ENCODE assay signal across 10 cellular contexts in the genomic region with DNA sequence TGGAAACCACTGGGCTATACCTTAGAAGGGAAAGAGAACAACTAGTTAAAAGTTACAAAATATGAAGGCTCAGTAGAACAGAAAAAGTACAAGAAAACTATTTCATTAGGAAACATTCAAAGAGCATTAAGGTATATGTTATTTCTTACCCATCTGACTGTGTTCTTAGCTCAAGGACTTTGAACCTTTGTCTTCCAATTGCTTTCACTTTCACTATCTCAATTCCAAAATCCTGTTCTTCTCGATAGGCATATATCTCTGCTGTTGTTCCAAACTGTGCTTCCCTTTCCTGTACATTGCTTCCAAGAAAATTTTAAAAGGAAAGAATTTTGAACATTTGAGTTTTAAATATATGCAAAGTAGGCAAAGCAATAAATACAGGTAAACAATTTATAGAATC. TPM values are rescaled to one million over a fixed set of nuclear protein-coding genes. Genes with fewer than 3 reads are reported as not detected.
DNase-seq lines count a peak whose midpoint lies in the region; ATAC-seq and TF ChIP-seq lines count a peak whose summit lies in the region.
"Had no signal": no experiment of that assay in that cellular context is flagged by ENCODE, and none has a peak within 500 bp of the region (broad histone marks: within the 10 kb centered on the region; RNA-seq: fewer than 3 reads in every experiment).

No MANE protein-coding gene starts in this region.

- H3K27me3 Mint-ChIP-seq in endothelial cell (ENCODE audit: unreplicated experiment) = peaks cover 3% of the 10 kb centered on the region
- no peaks in the 10 kb centered on the region for H3K27me3 Mint-ChIP-seq in GM23338 (ENCODE audit: insufficient read depth, low read depth, poor library complexity)

- TF ChIP-seq CTCF in endothelial cell (IDR thresholded peaks at IDR 0.05; ENCODE audit: unreplicated experiment) = no peak
- TF ChIP-seq CTCF in GM23338 (conservative IDR thresholded peaks at IDR 0.05; ENCODE audit: low read depth in 2 of 2) = no peak

- ATAC-seq in GM18511 (IDR thresholded peaks at IDR 0.05; ENCODE audit: unreplicated experiment) = peak; percentile 55
- ATAC-seq in HG02970 (IDR thresholded peaks at IDR 0.05; ENCODE audit: low FRiP score, unreplicated experiment) = no peak
- ATAC-seq in HG02938 (IDR thresholded peaks at IDR 0.05; ENCODE audit: unreplicated experiment) = no peak
- ATAC-seq in GM23338 = no peak

- H3K27me3 ChIP-seq in skeletal muscle tissue (ENCODE audit: control insufficient read depth in 3 of 3, insufficient read depth in 3 of 3, low read length in 3 of 3) (no peaks in the 10 kb centered on the region), GM23338 (ENCODE audit: insufficient read depth) (no peaks in the 10 kb centered on the region)

- peaks cover 10% of the 10 kb centered on the region for H3K4me1 Mint-ChIP-seq in endothelial cell (ENCODE audit: unreplicated experiment)
- no peaks in the 10 kb centered on the region for H3K4me1 Mint-ChIP-seq in GM23338

- H3K36me3 Mint-ChIP-seq in endothelial cell (ENCODE audit: low read depth, unreplicated experiment) (peaks cover 12% of the 10 kb centered on the region), GM23338 (ENCODE audit: low read depth) (peaks cover 33% of the 10 kb centered on the region)

- H3K79me2 ChIP-seq in GM23338 (replicated peaks; ENCODE audit: insufficient read depth) = peaks cover 25% of the 10 kb centered on the region

- no peaks in the 10 kb centered on the region for H3K9me3 Mint-ChIP-seq in endothelial cell (ENCODE audit: unreplicated experiment)
- no peaks in the 10 kb centered on the region for H3K9me3 Mint-ChIP-seq in GM23338

- H2AFZ ChIP-seq in GM23338 = no peak overlapping the region

- H3K27ac ChIP-seq in skeletal muscle tissue (ENCODE audit: low read depth, low read length) = peak overlapping the region; percentile 43
- no peak overlapping the region for H3K27ac ChIP-seq in GM23338 (ENCODE audit: low read depth)

- no peak overlapping the region for H3K4me2 ChIP-seq in GM23338

- H4K20me1 ChIP-seq in GM23338 (replicated peaks; ENCODE audit: insufficient read depth) = peaks cover 7% of the 10 kb centered on the region

- no peak overlapping the region for H3K4me3 ChIP-seq in skeletal muscle tissue (ENCODE audit: low read length in 3 of 3)
- H3K4me3 ChIP-seq in GM23338 = no peak overlapping the region

- H3K9me2 ChIP-seq in GM23338 (ENCODE audit: insufficient read depth) = no peaks in the 10 kb centered on the region

- H3K36me3 ChIP-seq in skeletal muscle tissue (ENCODE audit: control insufficient read depth in 3 of 3, insufficient read depth in 3 of 3, low read length in 3 of 3) (peaks cover 20 to 49% (median 33%) of the 10 kb centered on the region in 3 donors), GM23338 (ENCODE audit: insufficient read depth) (peaks cover 26% of the 10 kb centered on the region)

- H3K9me3 ChIP-seq in skeletal muscle tissue (ENCODE audit: control insufficient read depth in 3 of 3, low read length in 3 of 3) = no peaks in the 10 kb centered on the region

- no peak overlapping the region for H3K9ac ChIP-seq in skeletal muscle tissue (ENCODE audit: low read depth in 1 of 3, low read length in 3 of 3)

- H3K4me3 Mint-ChIP-seq in endothelial cell (ENCODE audit: unreplicated experiment) = no peak overlapping the region
- H3K4me3 Mint-ChIP-seq in GM23338 = no peak overlapping the region

- DNase-seq in OCI-M1 (lab: John Stamatoyannopoulos, UW) (peak; percentile 75), endothelial cell (ENCODE audit: low spot score) (no peak), activated gamma-delta T cell treated with Interleukin-2 at 50 U/mL for 16 hours (no peak), GM23338 (ENCODE audit: low spot score) (no peak)
- DNase-seq: NCI-H2107, trophoblast cell had no signal

- H3K27ac Mint-ChIP-seq in endothelial cell (ENCODE audit: unreplicated experiment) = peak overlapping the region; percentile 76
- no peak overlapping the region for H3K27ac Mint-ChIP-seq in GM23338

- H3K4me1 ChIP-seq in skeletal muscle tissue (ENCODE audit: control insufficient read depth in 3 of 3, insufficient read depth in 3 of 3, low read length in 3 of 3) (peaks cover 3 to 13% (median 4%) of the 10 kb centered on the region in 3 donors), GM23338 (ENCODE audit: insufficient read depth) (no peaks in the 10 kb centered on the region)

- no peaks in the 10 kb centered on the region for H3F3A ChIP-seq in GM23338 (replicated peaks; ENCODE audit: low read depth)

TF ChIP-seq in GM23338, 12 proteins besides CTCF, POLR2A, EP300 and RAD21 (continues in another document):
- TF ChIP-seq STAT1 (IDR thresholded peaks at IDR 0.05; ENCODE audit: unreplicated experiment) (no peak), CREB1 (CRISPR knock-in tag; IDR thresholded peaks at IDR 0.05; ENCODE audit: low read depth) (no peak), NANOG (IDR thresholded peaks at IDR 0.05; ENCODE audit: borderline replicate concordance) (no peak), ZNF114 (CRISPR knock-in tag; IDR thresholded peaks at IDR 0.05) (no peak), EZH2 (IDR thresholded peaks at IDR 0.05; ENCODE audit: low read depth, unreplicated experiment) (no peak)
- TF ChIP-seq, protein P1, sequence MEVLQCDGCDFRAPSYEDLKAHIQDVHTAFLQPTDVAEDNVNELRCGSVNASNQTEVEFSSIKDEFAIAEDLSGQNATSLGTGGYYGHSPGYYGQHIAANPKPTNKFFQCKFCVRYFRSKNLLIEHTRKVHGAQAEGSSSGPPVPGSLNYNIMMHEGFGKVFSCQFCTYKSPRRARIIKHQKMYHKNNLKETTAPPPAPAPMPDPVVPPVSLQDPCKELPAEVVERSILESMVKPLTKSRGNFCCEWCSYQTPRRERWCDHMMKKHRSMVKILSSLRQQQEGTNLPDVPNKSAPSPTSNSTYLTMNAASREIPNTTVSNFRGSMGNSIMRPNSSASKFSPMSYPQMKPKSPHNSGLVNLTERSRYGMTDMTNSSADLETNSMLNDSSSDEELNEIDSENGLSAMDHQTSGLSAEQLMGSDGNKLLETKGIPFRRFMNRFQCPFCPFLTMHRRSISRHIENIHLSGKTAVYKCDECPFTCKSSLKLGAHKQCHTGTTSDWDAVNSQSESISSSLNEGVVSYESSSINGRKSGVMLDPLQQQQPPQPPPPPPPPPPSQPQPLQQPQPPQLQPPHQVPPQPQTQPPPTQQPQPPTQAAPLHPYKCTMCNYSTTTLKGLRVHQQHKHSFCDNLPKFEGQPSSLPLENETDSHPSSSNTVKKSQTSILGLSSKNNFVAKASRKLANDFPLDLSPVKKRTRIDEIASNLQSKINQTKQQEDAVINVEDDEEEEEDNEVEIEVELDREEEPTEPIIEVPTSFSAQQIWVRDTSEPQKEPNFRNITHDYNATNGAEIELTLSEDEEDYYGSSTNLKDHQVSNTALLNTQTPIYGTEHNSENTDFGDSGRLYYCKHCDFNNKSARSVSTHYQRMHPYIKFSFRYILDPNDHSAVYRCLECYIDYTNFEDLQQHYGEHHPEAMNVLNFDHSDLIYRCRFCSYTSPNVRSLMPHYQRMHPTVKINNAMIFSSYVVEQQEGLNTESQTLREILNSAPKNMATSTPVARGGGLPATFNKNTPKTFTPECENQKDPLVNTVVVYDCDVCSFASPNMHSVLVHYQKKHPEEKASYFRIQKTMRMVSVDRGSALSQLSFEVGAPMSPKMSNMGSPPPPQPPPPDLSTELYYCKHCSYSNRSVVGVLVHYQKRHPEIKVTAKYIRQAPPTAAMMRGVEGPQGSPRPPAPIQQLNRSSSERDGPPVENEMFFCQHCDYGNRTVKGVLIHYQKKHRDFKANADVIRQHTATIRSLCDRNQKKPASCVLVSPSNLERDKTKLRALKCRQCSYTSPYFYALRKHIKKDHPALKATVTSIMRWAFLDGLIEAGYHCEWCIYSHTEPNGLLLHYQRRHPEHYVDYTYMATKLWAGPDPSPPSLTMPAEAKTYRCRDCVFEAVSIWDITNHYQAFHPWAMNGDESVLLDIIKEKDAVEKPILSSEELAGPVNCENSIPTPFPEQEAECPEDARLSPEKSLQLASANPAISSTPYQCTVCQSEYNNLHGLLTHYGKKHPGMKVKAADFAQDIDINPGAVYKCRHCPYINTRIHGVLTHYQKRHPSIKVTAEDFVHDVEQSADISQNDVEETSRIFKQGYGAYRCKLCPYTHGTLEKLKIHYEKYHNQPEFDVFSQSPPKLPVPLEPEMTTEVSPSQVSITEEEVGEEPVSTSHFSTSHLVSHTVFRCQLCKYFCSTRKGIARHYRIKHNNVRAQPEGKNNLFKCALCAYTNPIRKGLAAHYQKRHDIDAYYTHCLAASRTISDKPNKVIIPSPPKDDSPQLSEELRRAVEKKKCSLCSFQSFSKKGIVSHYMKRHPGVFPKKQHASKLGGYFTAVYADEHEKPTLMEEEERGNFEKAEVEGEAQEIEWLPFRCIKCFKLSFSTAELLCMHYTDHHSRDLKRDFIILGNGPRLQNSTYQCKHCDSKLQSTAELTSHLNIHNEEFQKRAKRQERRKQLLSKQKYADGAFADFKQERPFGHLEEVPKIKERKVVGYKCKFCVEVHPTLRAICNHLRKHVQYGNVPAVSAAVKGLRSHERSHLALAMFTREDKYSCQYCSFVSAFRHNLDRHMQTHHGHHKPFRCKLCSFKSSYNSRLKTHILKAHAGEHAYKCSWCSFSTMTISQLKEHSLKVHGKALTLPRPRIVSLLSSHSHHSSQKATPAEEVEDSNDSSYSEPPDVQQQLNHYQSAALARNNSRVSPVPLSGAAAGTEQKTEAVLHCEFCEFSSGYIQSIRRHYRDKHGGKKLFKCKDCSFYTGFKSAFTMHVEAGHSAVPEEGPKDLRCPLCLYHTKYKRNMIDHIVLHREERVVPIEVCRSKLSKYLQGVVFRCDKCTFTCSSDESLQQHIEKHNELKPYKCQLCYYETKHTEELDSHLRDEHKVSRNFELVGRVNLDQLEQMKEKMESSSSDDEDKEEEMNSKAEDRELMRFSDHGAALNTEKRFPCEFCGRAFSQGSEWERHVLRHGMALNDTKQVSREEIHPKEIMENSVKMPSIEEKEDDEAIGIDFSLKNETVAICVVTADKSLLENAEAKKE (CRISPR knock-in tag; IDR thresholded peaks at IDR 0.05) = no peak
- TF ChIP-seq, protein P2, sequence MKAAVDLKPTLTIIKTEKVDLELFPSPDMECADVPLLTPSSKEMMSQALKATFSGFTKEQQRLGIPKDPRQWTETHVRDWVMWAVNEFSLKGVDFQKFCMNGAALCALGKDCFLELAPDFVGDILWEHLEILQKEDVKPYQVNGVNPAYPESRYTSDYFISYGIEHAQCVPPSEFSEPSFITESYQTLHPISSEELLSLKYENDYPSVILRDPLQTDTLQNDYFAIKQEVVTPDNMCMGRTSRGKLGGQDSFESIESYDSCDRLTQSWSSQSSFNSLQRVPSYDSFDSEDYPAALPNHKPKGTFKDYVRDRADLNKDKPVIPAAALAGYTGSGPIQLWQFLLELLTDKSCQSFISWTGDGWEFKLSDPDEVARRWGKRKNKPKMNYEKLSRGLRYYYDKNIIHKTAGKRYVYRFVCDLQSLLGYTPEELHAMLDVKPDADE (IDR thresholded peaks at IDR 0.05) = no peak

RNA-seq across cellular contexts. Expression of a gene that starts 6.9 kb away (rescaled TPM):
- total RNA-seq in endothelial cell (ENCODE audit: unreplicated experiment) (47.8 TPM), skeletal muscle tissue (76.2 TPM)
- total RNA-seq in GM23338 (2014; rRNA removed; shearing (Covaris generic)) = 32.6 and 33.6 TPM in 2 replicates
- polyA plus RNA-seq in GM23338 (2016; fragmentation: Nextera tagmentation; extraction: Ambion mirVana) = 29.9 and 41.7 TPM in 2 replicates

RNA-seq across cellular contexts. Expression of a gene that starts 45.9 kb away (rescaled TPM):
- total RNA-seq in endothelial cell (ENCODE audit: unreplicated experiment) (12.1 TPM), skeletal muscle tissue (26.6 TPM)
- total RNA-seq in GM23338 (2014; rRNA removed; shearing (Covaris generic)) = 33.9 and 42.8 TPM in 2 replicates
- polyA plus RNA-seq in GM23338 (2016; fragmentation: Nextera tagmentation; extraction: Ambion mirVana) = 25.2 and 36.4 TPM in 2 replicates
